In the genomic region with DNA sequence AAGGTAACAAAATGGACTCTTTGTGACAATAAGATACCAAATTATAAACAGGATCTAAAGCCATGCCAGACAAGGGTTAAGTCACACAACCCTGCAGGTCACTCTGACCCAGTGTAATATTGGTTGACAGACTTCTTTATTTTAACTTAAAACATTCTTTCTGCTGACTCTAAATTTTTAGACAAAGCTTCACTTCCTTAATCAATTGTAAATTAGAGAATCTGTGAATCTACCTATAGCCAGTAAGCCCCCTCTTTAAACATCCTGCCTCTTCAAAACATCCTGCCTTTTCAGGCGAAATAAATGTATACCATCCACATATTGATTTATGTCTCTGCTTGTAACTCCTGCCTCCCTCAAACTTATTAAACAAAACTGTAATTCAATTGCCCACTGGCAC, we compare ENCODE assay signal across 1 cellular context.
TF ChIP-seq lines count a peak whose summit lies in the region.

No MANE protein-coding gene starts in this region.

TF ChIP-seq in IMR-90, 13 proteins besides CTCF, POLR2A, EP300 and RAD21 (continued from another document):
- TF ChIP-seq RCOR1 (IDR thresholded peaks at IDR 0.05; ENCODE audit: insufficient replicate concordance, low read length): no peak
- TF ChIP-seq, protein P1, sequence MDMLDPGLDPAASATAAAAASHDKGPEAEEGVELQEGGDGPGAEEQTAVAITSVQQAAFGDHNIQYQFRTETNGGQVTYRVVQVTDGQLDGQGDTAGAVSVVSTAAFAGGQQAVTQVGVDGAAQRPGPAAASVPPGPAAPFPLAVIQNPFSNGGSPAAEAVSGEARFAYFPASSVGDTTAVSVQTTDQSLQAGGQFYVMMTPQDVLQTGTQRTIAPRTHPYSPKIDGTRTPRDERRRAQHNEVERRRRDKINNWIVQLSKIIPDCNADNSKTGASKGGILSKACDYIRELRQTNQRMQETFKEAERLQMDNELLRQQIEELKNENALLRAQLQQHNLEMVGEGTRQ (IDR thresholded peaks at IDR 0.05; ENCODE audit: low read depth, low read length): no peak
- no peak for TF ChIP-seq MXI1 (IDR thresholded peaks at IDR 0.05; ENCODE audit: borderline replicate concordance, low read depth, low read length)
- no peak for TF ChIP-seq NFE2L2 (IDR thresholded peaks at IDR 0.05; ENCODE audit: low read depth, low read length)
- TF ChIP-seq FOS (IDR thresholded peaks at IDR 0.05; ENCODE audit: low read depth, low read length): no peak
- TF ChIP-seq MAFK (IDR thresholded peaks at IDR 0.05; ENCODE audit: low read depth, low read length): no peak
- TF ChIP-seq CHD1 (IDR thresholded peaks at IDR 0.05; ENCODE audit: low read depth, low read length): no peak
- TF ChIP-seq SMC3 (IDR thresholded peaks at IDR 0.05; ENCODE audit: low read depth, low read length): no peak
- TF ChIP-seq BHLHE40 (IDR thresholded peaks at IDR 0.05; ENCODE audit: low read depth, low read length): no peak
- no peak for TF ChIP-seq RFX5 (IDR thresholded peaks at IDR 0.05; ENCODE audit: low read depth, low read length)
- TF ChIP-seq, protein P2, sequence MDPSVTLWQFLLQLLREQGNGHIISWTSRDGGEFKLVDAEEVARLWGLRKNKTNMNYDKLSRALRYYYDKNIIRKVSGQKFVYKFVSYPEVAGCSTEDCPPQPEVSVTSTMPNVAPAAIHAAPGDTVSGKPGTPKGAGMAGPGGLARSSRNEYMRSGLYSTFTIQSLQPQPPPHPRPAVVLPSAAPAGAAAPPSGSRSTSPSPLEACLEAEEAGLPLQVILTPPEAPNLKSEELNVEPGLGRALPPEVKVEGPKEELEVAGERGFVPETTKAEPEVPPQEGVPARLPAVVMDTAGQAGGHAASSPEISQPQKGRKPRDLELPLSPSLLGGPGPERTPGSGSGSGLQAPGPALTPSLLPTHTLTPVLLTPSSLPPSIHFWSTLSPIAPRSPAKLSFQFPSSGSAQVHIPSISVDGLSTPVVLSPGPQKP (IDR thresholded peaks at IDR 0.05; ENCODE audit: borderline replicate concordance, low read depth, low read length): no peak
- no peak for TF ChIP-seq CEBPB (IDR thresholded peaks at IDR 0.05; ENCODE audit: low read depth, low read length)
